In the genomic region with DNA sequence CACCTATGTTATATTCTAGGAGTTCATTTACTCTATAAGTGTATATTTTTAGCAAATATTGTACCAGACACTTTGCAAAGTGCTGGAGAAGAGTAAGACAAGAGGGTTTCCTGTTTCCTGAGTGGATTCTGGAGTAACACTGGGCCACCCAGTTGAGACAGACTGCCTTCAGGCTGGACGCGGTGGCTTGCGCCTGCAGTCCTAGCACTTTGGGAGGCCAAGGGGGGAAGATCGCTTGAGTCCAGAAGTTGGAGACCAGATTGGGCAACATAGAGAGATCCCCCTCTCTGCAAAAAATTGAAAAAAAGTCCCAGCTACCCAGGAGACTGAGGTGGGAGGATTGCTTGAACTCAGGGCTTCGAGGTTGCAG, we compare ENCODE assay signal across 9 cellular contexts. TPM values are rescaled to one million over a fixed set of nuclear protein-coding genes. Genes with fewer than 3 reads are reported as not detected.
A peak's percentile ranks its signal among the peaks of the same experiment; 100 is the strongest.
DNase-seq lines count a peak whose midpoint lies in the region; ATAC-seq, FAIRE-seq and TF ChIP-seq lines count a peak whose summit lies in the region.
"Had no signal": no experiment of that assay in that cellular context is flagged by ENCODE, and none has a peak within 500 bp of the region (broad histone marks: within the 10 kb centered on the region; RNA-seq: fewer than 3 reads in every experiment).

No MANE protein-coding gene starts in this region.

- H2BK15ac ChIP-seq in H1 (ENCODE audit: low read length), result no peak overlapping the region

- peak overlapping the region; percentile 28 for H4K5ac ChIP-seq in H1 (ENCODE audit: insufficient read length, low read depth, low read length)

- no peak overlapping the region for H3K27ac ChIP-seq in CD4-positive, alpha-beta memory T cell (ENCODE audit: low read depth, low read length)
- H3K27ac ChIP-seq in H1 (ENCODE audit: low read depth, low read length) (no peak overlapping the region), osteoblast (ENCODE audit: low read depth, low read length) (peak overlapping the region; percentile 83)

- peaks cover 23% of the 10 kb centered on the region for H3K36me3 ChIP-seq in CD4-positive, alpha-beta memory T cell (ENCODE audit: insufficient read depth, low read length)
- H3K36me3 ChIP-seq in H1 (ENCODE audit: control insufficient read depth in 2 of 4, insufficient read depth in 4 of 4, low read length in 3 of 4) (peaks cover 3 to 26% (median 19%) of the 10 kb centered on the region in 4 experiments; a peak in 7 of 8 replicates), osteoblast (ENCODE audit: insufficient read depth, low read length) (peaks cover 20% of the 10 kb centered on the region)

- no peaks in the 10 kb centered on the region for H3K9me3 Mint-ChIP-seq in CD4-positive, alpha-beta memory T cell

- intact Hi-C loops in CD4-positive, alpha-beta memory T cell (cut with micrococcal nuclease), result loop anchor here (1.0 to 2.0 kb wide), 6 partner anchors 8 to 143 kb away; a partner anchor contains a TSS

- WGBS in H1 (ENCODE audit: extremely low coverage in 1 of 2, insufficient coverage in 1 of 2, insufficient read length in 1 of 2, insufficient replicate concordance in 2 of 2, low coverage in 1 of 2, low lambda C conversion rate in 2 of 2, missing lambda C conversion rate in 1 of 2), 2 experiments, result 86% methylated on average over 5 of the region's 5 CpGs; no CpG with 5 or more reads in 1 of the 2 experiments

- TF ChIP-seq RAD21 in H1 (IDR thresholded peaks at IDR 0.05 in 1 of 2, conservative IDR thresholded peaks at IDR 0.05 in 1 of 2; ENCODE audit: low read depth in 2 of 2, low read length in 2 of 2), result no peak

- H2AFZ ChIP-seq in H1 (ENCODE audit: low read length) (peak overlapping the region; percentile 100; the same call in 1 of the 2 replicates), osteoblast (ENCODE audit: low read length) (peak overlapping the region; percentile 100)

- no peak overlapping the region for H2BK12ac ChIP-seq in H1 (ENCODE audit: low read depth, low read length)

- ATAC-seq in HG02623 (IDR thresholded peaks at IDR 0.05; ENCODE audit: unreplicated experiment), result no peak
- no peak for ATAC-seq in HG03196 (IDR thresholded peaks at IDR 0.05; ENCODE audit: unreplicated experiment)

- H3K23me2 ChIP-seq in H1 (ENCODE audit: low read depth, low read length), result peaks cover 7% of the 10 kb centered on the region

- H3K4ac ChIP-seq in H1 (replicated peaks; ENCODE audit: insufficient read length, low read depth, low read length), result no peak overlapping the region

- POLR2A ChIA-PET in CD4-positive, alpha-beta memory T cell (lab: Charles Lee; ENCODE audit: partially characterized antibody), result interaction anchor here (1.1 to 3.6 kb wide), 11 partner anchors 9 to 485 kb away, joined by 3 to 53 read pairs (median 5); a partner anchor contains a TSS
- POLR2A ChIA-PET in H1 (lab: Charles Lee; ENCODE audit: partially characterized antibody), result interaction anchor here (0.7 to 2.8 kb wide), 24 partner anchors 9 to 590 kb away, joined by 3 to 17 read pairs (median 6); a partner anchor contains a TSS

- no peak overlapping the region for H3K14ac ChIP-seq in H1 (ENCODE audit: insufficient read length)

- H3K27me3 Mint-ChIP-seq in CD4-positive, alpha-beta memory T cell, result no peaks in the 10 kb centered on the region

- no peak overlapping the region for H3K23ac ChIP-seq in H1 (ENCODE audit: insufficient read length)

- H4K91ac ChIP-seq in H1 (replicated peaks; ENCODE audit: insufficient read length, low read length), result no peak overlapping the region

- peaks cover 21 to 42% of the 10 kb centered on the region in 2 donors for H3K36me3 Mint-ChIP-seq in CD4-positive, alpha-beta memory T cell

- H3K79me2 ChIP-seq in H1 (ENCODE audit: control insufficient read depth in 1 of 2, insufficient read depth in 2 of 2, low read length in 2 of 2) (peaks cover 0 to 12% of the 10 kb centered on the region in 2 experiments; a peak in 1 of 4 replicates), osteoblast (ENCODE audit: insufficient read depth, low read length) (peaks cover 29% of the 10 kb centered on the region)

- H3K4me1 Mint-ChIP-seq in CD4-positive, alpha-beta memory T cell, result peaks cover 18 to 48% (median 37%) of the 10 kb centered on the region in 4 donors

- H2BK5ac ChIP-seq in H1 (ENCODE audit: low read depth, low read length), result no peak overlapping the region; the same call in 1 of the 2 replicates

- TF ChIP-seq POLR2A in NB4 (IDR thresholded peaks at IDR 0.05; ENCODE audit: extremely low read depth, insufficient read length), result no peak
- no peak for TF ChIP-seq POLR2A in H1 (IDR thresholded peaks at IDR 0.05; ENCODE audit: control extremely low read depth in 1 of 2, low read depth in 2 of 2, low read length in 2 of 2)

- H4K8ac ChIP-seq in H1 (ENCODE audit: extremely low read depth, insufficient read depth, low read length), result peak overlapping the region; percentile 58; the same call in 1 of the 2 replicates

- peak overlapping the region; percentile 96 to 99 (median 98) for H3K4me3 Mint-ChIP-seq in CD4-positive, alpha-beta memory T cell

- CTCF ChIA-PET in CD4-positive, alpha-beta memory T cell (lab: Charles Lee; ENCODE audit: partially characterized antibody), result interaction anchor here (0.8 to 1.7 kb wide), 4 partner anchors 8 to 59 kb away, joined by 3 to 6 read pairs (median 3); a partner anchor contains a TSS
- CTCF ChIA-PET in H1 (lab: Charles Lee; ENCODE audit: partially characterized antibody), result interaction anchor here (0.6 to 4.1 kb wide), 15 partner anchors 9 to 388 kb away, joined by 3 to 28 read pairs (median 5); a partner anchor contains a TSS

- H2BK120ac ChIP-seq in H1 (replicated peaks; ENCODE audit: low read depth, low read length), result no peak overlapping the region

- peaks cover 8% of the 10 kb centered on the region for H3K79me1 ChIP-seq in H1 (ENCODE audit: low read depth, low read length)

- FAIRE-seq in H1 (lab: Jason Lieb, UNC), result no peak
- FAIRE-seq: endometrium had no signal

- H3K27ac Mint-ChIP-seq in CD4-positive, alpha-beta memory T cell, result peak overlapping the region; percentile 90 to 99 (median 96)

- peak overlapping the region; percentile 79 for H3K4me3 ChIP-seq in CD4-positive, alpha-beta memory T cell (ENCODE audit: low read length in 2 of 2)
- H3K4me3 ChIP-seq in NB4 (ENCODE audit: low read depth, low read length), result peak overlapping the region; percentile 92
- peak overlapping the region; percentile 88 to 96 (median 94); a peak in 5 of 8 replicates for H3K4me3 ChIP-seq in H1 (ENCODE audit: extremely low read depth in 1 of 4, insufficient read depth in 2 of 4, low read depth in 3 of 4, low read length in 4 of 4)
- peak overlapping the region; percentile 79 for H3K4me3 ChIP-seq in osteoblast (ENCODE audit: insufficient read depth, low read length)

- TF ChIP-seq CTCF in NB4 (IDR thresholded peaks at IDR 0.05; ENCODE audit: low read depth, low read length), result no peak
- TF ChIP-seq CTCF in H1 (IDR thresholded peaks at IDR 0.05; ENCODE audit: control extremely low read depth in 1 of 3, insufficient read depth in 1 of 3, low read depth in 1 of 3, low read length in 3 of 3), result no peak
- no peak for TF ChIP-seq CTCF in osteoblast (IDR thresholded peaks at IDR 0.05; ENCODE audit: extremely low read depth, low read depth, low read length)

- H3K9ac ChIP-seq in H1 (replicated peaks in 1 of 4; ENCODE audit: extremely low read depth in 1 of 4, low read depth in 3 of 4, low read length in 3 of 4), result peak overlapping the region in 2 of 4 experiments; percentile 47 to 99; a peak in 2 of 7 replicates

- H3K4me2 ChIP-seq in H1 (ENCODE audit: insufficient read depth in 1 of 2, low read depth in 2 of 2, low read length in 2 of 2) (peak overlapping the region; percentile 54 to 98), osteoblast (ENCODE audit: insufficient read depth, low read length) (peak overlapping the region; percentile 88)

- peaks cover 0 to 4% of the 10 kb centered on the region in 2 experiments for H4K20me1 ChIP-seq in H1 (replicated peaks in 1 of 2; ENCODE audit: control insufficient read depth in 1 of 2, insufficient read depth in 2 of 2, low read length in 2 of 2)
- peaks cover 5% of the 10 kb centered on the region for H4K20me1 ChIP-seq in osteoblast (ENCODE audit: insufficient read depth, low read length)

- H3K27me3 ChIP-seq in CD4-positive, alpha-beta memory T cell (ENCODE audit: insufficient read depth, low read length), result no peaks in the 10 kb centered on the region
- H3K27me3 ChIP-seq in H1 (replicated peaks in 1 of 4; ENCODE audit: control insufficient read depth in 3 of 4, extremely low read depth in 1 of 4, insufficient read depth in 3 of 4, low read length in 3 of 4), result no peaks in the 10 kb centered on the region
- H3K27me3 ChIP-seq in osteoblast (ENCODE audit: insufficient read depth, low read length), result no peaks in the 10 kb centered on the region

- no peak for TF ChIP-seq EP300 in H1 (IDR thresholded peaks at IDR 0.05; ENCODE audit: borderline replicate concordance in 1 of 2, low read depth in 2 of 2, low read length in 2 of 2)

- H2BK20ac ChIP-seq in H1 (ENCODE audit: low read length), result no peak overlapping the region

- no peak overlapping the region for H3K18ac ChIP-seq in H1 (ENCODE audit: extremely low read depth, low read length)

- no peak for DNase-seq in CD4-positive, alpha-beta memory T cell
- DNase-seq in NB4 (ENCODE audit: low read depth) (no peak), H1 (ENCODE audit: low read depth in 1 of 2, low spot score in 2 of 2) (no peak), osteoblast (ENCODE audit: insufficient read length, low spot score, missing footprints) (no peak), epidermal melanocyte (ENCODE audit: insufficient read length, low spot score) (no peak), NOMO-1 treated with DMSO at 0.1 percent for 48 hours (lab: John Stamatoyannopoulos, UW; ENCODE audit: unreplicated experiment) (no peak)

- H3K56ac ChIP-seq in H1 (replicated peaks; ENCODE audit: insufficient read length, low read depth, low read length), result no peak overlapping the region

- H3K4me1 ChIP-seq in CD4-positive, alpha-beta memory T cell (ENCODE audit: insufficient read depth, low read length), result peaks cover 21% of the 10 kb centered on the region
- no peaks in the 10 kb centered on the region; a peak in 2 of 7 replicates for H3K4me1 ChIP-seq in H1 (replicated peaks in 1 of 4; ENCODE audit: control insufficient read depth in 3 of 4, insufficient read depth in 4 of 4, low read length in 3 of 4)
- peaks cover 10% of the 10 kb centered on the region for H3K4me1 ChIP-seq in osteoblast (ENCODE audit: insufficient read depth, low read length)

- H3K9me3 ChIP-seq in CD4-positive, alpha-beta memory T cell (ENCODE audit: control insufficient read depth in 1 of 2, low read length in 2 of 2), result no peaks in the 10 kb centered on the region
- no peaks in the 10 kb centered on the region for H3K9me3 ChIP-seq in H1 (ENCODE audit: insufficient read depth in 2 of 2, low read depth in 1 of 2, low read length in 1 of 2)
- H3K9me3 ChIP-seq in osteoblast (ENCODE audit: low read depth, low read length), result no peaks in the 10 kb centered on the region

- H2AK5ac ChIP-seq in H1 (ENCODE audit: low read depth, low read length), result no peak overlapping the region

RNA-seq across cellular contexts. Expression of a gene that starts 0.8 kb away (rescaled TPM):
- 10 to 100 TPM; 40.4 to 43.1 TPM for total RNA-seq in CD4-positive, alpha-beta memory T cell
- polyA plus RNA-seq in CD4-positive, alpha-beta memory T cell, result 10 to 100 TPM; 10.2 to 18.3 TPM
- 16.5 and 18.6 TPM in 2 replicates for total RNA-seq in H1 (2021; fragmentation: NEBNext Ultra II Directional; extraction: Animal tissue kit (Norgen Biotek cat#: 25700))
- 10.1 and 12.1 TPM in 2 replicates for polyA plus RNA-seq in H1 (2011; rRNA removed)
- 13.1 TPM for polyA plus RNA-seq in H1 (2011; cell fraction: cytosol; rRNA removed)
- 19.5 TPM for polyA plus RNA-seq in H1 (2011; cell fraction: nucleus; rRNA removed)
- polyA plus RNA-seq in H1 (2012, experiment 1 of 2), result 8.7 to 10.8 TPM (median 9.4 TPM) in 4 replicates
- polyA plus RNA-seq in H1 (2012, experiment 2 of 2), result 6.7 TPM
- polyA plus RNA-seq in H1 (2013, experiment 1 of 2), result 5.7 TPM
- 5.6 TPM for polyA plus RNA-seq in H1 (2013, experiment 2 of 2)
- 21.8 and 23.8 TPM in 2 replicates for polyA minus RNA-seq in H1 (2011; rRNA and poly(A)+ RNA removed)
- polyA minus RNA-seq in H1 (2011; cell fraction: cytosol; rRNA and poly(A)+ RNA removed), result 9.4 TPM
- 28.4 TPM for polyA minus RNA-seq in H1 (2011; cell fraction: nucleus; rRNA and poly(A)+ RNA removed)
- total RNA-seq in osteoblast, result 11.9 and 12.7 TPM in 2 replicates

RNA-seq across cellular contexts. Expression of a gene that starts 17.9 kb away (rescaled TPM):
- total RNA-seq in CD4-positive, alpha-beta memory T cell, result 1 to 10 TPM; 1.0 to 1.1 TPM
- polyA plus RNA-seq in CD4-positive, alpha-beta memory T cell, result under 1 TPM; 0.61 to 0.98 TPM
- not detected in 2 replicates for total RNA-seq in H1 (2021; fragmentation: NEBNext Ultra II Directional; extraction: Animal tissue kit (Norgen Biotek cat#: 25700))
- 0.63 and 0.68 TPM in 2 replicates for polyA plus RNA-seq in H1 (2011; rRNA removed)
- 0.50 TPM for polyA plus RNA-seq in H1 (2011; cell fraction: cytosol; rRNA removed)
- polyA plus RNA-seq in H1 (2011; cell fraction: nucleus; rRNA removed), result 1.7 TPM
- 0.25 to 0.68 TPM (median 0.36 TPM) in 4 replicates for polyA plus RNA-seq in H1 (2012, experiment 1 of 2)
- 0.41 TPM for polyA plus RNA-seq in H1 (2012, experiment 2 of 2)
- 0.08 TPM for polyA plus RNA-seq in H1 (2013, experiment 1 of 2)
- polyA plus RNA-seq in H1 (2013, experiment 2 of 2), result 0.33 TPM
- not detected in 2 replicates for polyA minus RNA-seq in H1 (2011; rRNA and poly(A)+ RNA removed)
- not detected for polyA minus RNA-seq in H1 (2011; cell fraction: cytosol; rRNA and poly(A)+ RNA removed)
- polyA minus RNA-seq in H1 (2011; cell fraction: nucleus; rRNA and poly(A)+ RNA removed), result 1.00 TPM
- 0.29 and 0.72 TPM in 2 replicates for total RNA-seq in osteoblast

RNA-seq across cellular contexts. Expression of a gene that starts 57.5 kb away (rescaled TPM):
- total RNA-seq in CD4-positive, alpha-beta memory T cell, result 100 to 1,000 TPM; 137 to 150 TPM
- polyA plus RNA-seq in CD4-positive, alpha-beta memory T cell, result 10 to 100 TPM; 66.8 to 74.0 TPM
- total RNA-seq in H1 (2021; fragmentation: NEBNext Ultra II Directional; extraction: Animal tissue kit (Norgen Biotek cat#: 25700)), result 36.7 and 37.8 TPM in 2 replicates
- polyA plus RNA-seq in H1 (2011; rRNA removed), result 27.1 and 30.7 TPM in 2 replicates
- 29.3 TPM for polyA plus RNA-seq in H1 (2011; cell fraction: cytosol; rRNA removed)
- 61.2 TPM for polyA plus RNA-seq in H1 (2011; cell fraction: nucleus; rRNA removed)
- 22.5 to 29.7 TPM (median 26.8 TPM) in 4 replicates for polyA plus RNA-seq in H1 (2012, experiment 1 of 2)
- polyA plus RNA-seq in H1 (2012, experiment 2 of 2), result 5.9 TPM
- 31.0 TPM for polyA plus RNA-seq in H1 (2013, experiment 1 of 2)
- polyA plus RNA-seq in H1 (2013, experiment 2 of 2), result 29.3 TPM
- polyA minus RNA-seq in H1 (2011; rRNA and poly(A)+ RNA removed), result 45.5 and 58.2 TPM in 2 replicates
- 24.1 TPM for polyA minus RNA-seq in H1 (2011; cell fraction: cytosol; rRNA and poly(A)+ RNA removed)
- polyA minus RNA-seq in H1 (2011; cell fraction: nucleus; rRNA and poly(A)+ RNA removed), result 99.9 TPM
- total RNA-seq in osteoblast, result 75.1 and 76.7 TPM in 2 replicates
